Comparison of ENCODE assay signal across 25 cellular contexts in the genomic region with DNA sequence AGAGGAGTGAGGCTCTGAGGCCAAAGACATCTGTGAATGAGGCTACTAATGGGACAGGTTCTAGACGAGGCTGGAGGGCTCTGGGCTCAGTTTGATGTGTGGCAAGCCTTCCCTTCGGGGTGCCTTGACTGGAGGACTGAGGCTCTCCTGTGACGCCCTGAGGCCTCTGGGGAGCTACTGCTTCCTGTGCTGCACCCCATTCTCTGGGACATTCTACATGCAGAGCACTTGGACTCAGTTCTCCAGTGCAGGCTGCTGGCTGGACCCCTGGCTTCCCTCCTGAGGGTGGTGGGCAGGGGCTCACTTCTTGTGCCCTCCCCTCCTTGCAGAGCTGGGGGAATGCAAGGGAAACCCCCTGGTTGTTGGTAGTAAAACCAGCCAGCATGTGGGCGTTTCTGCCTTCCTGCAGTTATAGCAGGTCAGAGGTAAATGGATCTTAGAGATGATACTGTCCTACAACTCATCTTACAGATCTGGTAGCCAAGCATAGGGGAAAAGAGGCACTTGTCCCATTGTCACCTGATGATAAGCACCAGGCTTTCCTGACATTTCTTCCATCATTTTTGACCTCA.
A peak's percentile ranks its signal among the peaks of the same experiment; 100 is the strongest.
DNase-seq lines count a peak whose midpoint lies in the region; ATAC-seq and TF ChIP-seq lines count a peak whose summit lies in the region.
"Had no signal": no experiment of that assay in that cellular context is flagged by ENCODE, and none has a peak within 500 bp of the region (broad histone marks: within the 10 kb centered on the region; RNA-seq: fewer than 3 reads in every experiment).

No MANE protein-coding gene starts in this region.

- H2AFZ ChIP-seq in hepatocyte: no peak overlapping the region
- H2AFZ ChIP-seq: GM23338 had no signal

- no peak overlapping the region for H3K4me2 ChIP-seq in hepatocyte
- H3K4me2 ChIP-seq: GM23338, SK-N-SH had no signal

- peak; percentile 34 for DNase-seq in GM10248 (ENCODE audit: extremely low spot score)
- peak; percentile 40 for DNase-seq in islet precursor cell
- DNase-seq in hepatocyte (ENCODE audit: low spot score): no peak
- DNase-seq: activated naive CD4-positive, alpha-beta T cell treated with anti-CD3 and anti-CD28 coated beads for 36 hours; amniotic stem cell; C1 segment of cervical spinal cord; Calu3; dermis blood vessel endothelial cell; KG1; left colon; midbrain; NCI-H1436; NCI-H510A treated with DMSO at 0.1 percent for 48 hours; NK-92 treated with Interleukin-12 subunit alpha and Interleukin-12 subunit beta, amount 100 ng/mL, for 24 hours; pancreas; SK-N-SH; stimulated activated CD4-positive, alpha-beta T cell treated with anti-CD3 and anti-CD28 coated beads, Interleukin-15, amount 100 ng/mL, for 24 hours; upper lobe of right lung had no signal

- H3K4me3 ChIP-seq in hepatocyte: no peak overlapping the region
- H3K4me3 ChIP-seq: GM23338, pancreas, upper lobe of right lung had no signal

- no peak overlapping the region for H3K27ac ChIP-seq in hepatocyte
- H3K27ac ChIP-seq: pancreas, RWPE1 had no signal

- H4K20me1 ChIP-seq in hepatocyte (ENCODE audit: insufficient read depth, poor library complexity, severe bottlenecking): no peaks in the 10 kb centered on the region

- no peaks in the 10 kb centered on the region for H3K4me1 ChIP-seq in hepatocyte (ENCODE audit: insufficient read depth)

- no peaks in the 10 kb centered on the region for H3K36me3 ChIP-seq in hepatocyte (replicated peaks; ENCODE audit: insufficient read depth, low read depth)
- H3K36me3 ChIP-seq: pancreas, upper lobe of right lung had no signal

- 88% methylated on average over 4 of the region's 4 CpGs for WGBS in hepatocyte (ENCODE audit: low lambda C conversion rate, missing lambda C conversion rate)

- H3K9me3 ChIP-seq in hepatocyte (ENCODE audit: low read depth): no peaks in the 10 kb centered on the region
- H3K9me3 ChIP-seq: pancreas, SK-N-SH, upper lobe of right lung had no signal

- H3K9me2 ChIP-seq in hepatocyte (replicated peaks; ENCODE audit: insufficient read depth): no peaks in the 10 kb centered on the region
- H3K9me2 ChIP-seq: SK-N-SH had no signal

- H3K79me2 ChIP-seq in hepatocyte: no peaks in the 10 kb centered on the region

- POLR2A ChIA-PET in GM10248 (lab: Yijun Ruan, JAX): no interaction called here

- ATAC-seq in GM18868 (IDR thresholded peaks at IDR 0.05; ENCODE audit: unreplicated experiment) (peak; percentile 48), HG03432 (IDR thresholded peaks at IDR 0.05; ENCODE audit: unreplicated experiment) (peak; percentile 51), HG02610 (IDR thresholded peaks at IDR 0.05; ENCODE audit: unreplicated experiment) (no peak), GM18858 (IDR thresholded peaks at IDR 0.05; ENCODE audit: unreplicated experiment) (no peak)
- ATAC-seq: GM23338, left colon, pancreas, sciatic nerve, upper lobe of right lung had no signal

- CTCF ChIA-PET in GM10248 (lab: Yijun Ruan, JAX): interaction anchor here (1.6 to 3.8 kb wide), 3 partner anchors 11 to 337 kb away, joined by 4 to 20 read pairs (median 5); no protein-coding TSS in a partner anchor

- TF ChIP-seq CTCF in GM10248 (IDR thresholded peaks at IDR 0.05; ENCODE audit: control extremely low read depth, extremely low read depth, low read depth, missing control alignments) (no peak), hepatocyte (IDR thresholded peaks at IDR 0.05; ENCODE audit: poor library complexity) (no peak)

- H3K27me3 ChIP-seq in hepatocyte: no peaks in the 10 kb centered on the region
- H3K27me3 ChIP-seq: pancreas, upper lobe of right lung had no signal

Comparison
In these comparisons a context has a peak if more than half of its experiments do, and no peak if none do; other contexts are left out.
1. ATAC-seq: peak in GM18868 (single experiment) and HG03432 (single experiment); none in HG02610 (single experiment) and GM18858 (single experiment).